Comparison of ENCODE assay signal across 1 cellular context in the genomic region with DNA sequence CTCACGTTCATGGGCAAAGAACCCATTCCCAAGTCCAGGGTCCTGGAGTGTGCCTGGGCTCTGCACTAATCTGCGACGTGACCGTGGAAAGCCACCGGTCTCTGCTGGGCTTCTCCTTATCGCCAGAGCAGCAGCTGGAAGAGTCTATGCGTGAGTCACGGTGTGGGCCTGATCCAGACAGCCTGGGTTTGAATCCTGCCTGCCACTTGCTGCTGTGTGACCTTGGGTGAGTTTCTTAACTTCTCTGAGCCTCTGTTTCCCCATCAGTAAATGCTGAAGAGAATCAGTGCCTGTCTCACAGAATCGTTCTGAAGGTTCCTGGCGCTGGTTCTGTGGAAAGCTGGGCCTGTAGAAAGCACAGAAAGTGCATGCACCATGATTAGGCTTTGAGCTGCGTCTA.
TF ChIP-seq lines count a peak whose summit lies in the region.

No MANE protein-coding gene starts in this region.

TF ChIP-seq in IMR-90, 13 proteins besides CTCF, POLR2A, EP300 and RAD21:
- TF ChIP-seq MAZ (IDR thresholded peaks at IDR 0.05; ENCODE audit: borderline replicate concordance, low read depth, low read length) = no peak
- no peak for TF ChIP-seq MAFK (IDR thresholded peaks at IDR 0.05; ENCODE audit: low read depth, low read length)
- no peak for TF ChIP-seq MXI1 (IDR thresholded peaks at IDR 0.05; ENCODE audit: borderline replicate concordance, low read depth, low read length)
